Comparison of ENCODE assay signal across 13 cellular contexts in genomic region chr6:166454692-166455515, GRCh38.
DNase-seq lines count a peak whose midpoint lies in the region; ATAC-seq and TF ChIP-seq lines count a peak whose summit lies in the region.
"Had no signal": no experiment of that assay in that cellular context is flagged by ENCODE, and none has a peak within 500 bp of the region (broad histone marks: within the 10 kb centered on the region; RNA-seq: fewer than 3 reads in every experiment).

No MANE protein-coding gene starts in this region.

- no peak overlapping the region for H2BK12ac ChIP-seq in neuronal stem cell (ENCODE audit: low read length)

- H2BK5ac ChIP-seq in neuronal stem cell (ENCODE audit: low read length) = no peak overlapping the region

- DNase-seq in WTC11 (ENCODE audit: low spot score) = no peak
- DNase-seq in neuronal stem cell (ENCODE audit: low spot score) = no peak
- no peak for DNase-seq in hippocampal formation (lab: John Stamatoyannopoulos, UW)
- DNase-seq in stimulated activated naive CD8-positive, alpha-beta T cell treated with anti-CD3 and anti-CD28 coated beads, Interleukin-15, amount 100 ng/mL, for 72 hours = no peak
- no peak for DNase-seq in occipital lobe (lab: John Stamatoyannopoulos, UW)
- DNase-seq in LoVo (ENCODE audit: low spot score) = no peak
- DNase-seq: Caco-2; CD8-positive, alpha-beta memory T cell; DND-41 had no signal

- CTCF ChIA-PET in WTC11 (lab: Charles Lee) = interaction anchor here (0.9 to 1.9 kb wide), 2 partner anchors 10 to 249 kb away, joined by 3 to 8 read pairs; no protein-coding TSS in a partner anchor

- H3K4me1 ChIP-seq in BLaER1 treated with 17β-estradiol and CSF1 and Interleukin-3, amounts not matched to agents 10 nM and 100 nM = peaks cover 0 to 29% (median 24%) of the 10 kb centered on the region in 10 experiments; a peak in 18 of 20 replicates
- H3K4me1 ChIP-seq in neuronal stem cell (ENCODE audit: control insufficient read depth in 2 of 2, insufficient read depth in 1 of 2, low read depth in 1 of 2, low read length in 2 of 2) = no peaks in the 10 kb centered on the region
- H3K4me1 ChIP-seq: Caco-2 had no signal

- H3K9me3 Mint-ChIP-seq in WTC11 = peaks cover 17% of the 10 kb centered on the region
- H3K9me3 Mint-ChIP-seq in stimulated activated naive CD8-positive, alpha-beta T cell treated with anti-CD3 and anti-CD28 coated beads, Interleukin-15, amount 100 ng/mL, for 72 hours = peaks cover 4 to 10% of the 10 kb centered on the region in 2 donors

- H2BK15ac ChIP-seq in neuronal stem cell (ENCODE audit: low read length) = no peak overlapping the region

- peaks cover 22 to 41% (median 36%) of the 10 kb centered on the region in 11 experiments for H3K9me3 ChIP-seq in BLaER1 treated with 17β-estradiol and CSF1 and Interleukin-3, amounts not matched to agents 10 nM and 100 nM (replicated peaks in 1 of 11)
- peaks cover 8 to 22% of the 10 kb centered on the region in 2 donors for H3K9me3 ChIP-seq in neuronal stem cell (replicated peaks in 1 of 2; ENCODE audit: control insufficient read depth in 2 of 2, insufficient read depth in 1 of 2, low read depth in 1 of 2, low read length in 2 of 2)
- H3K9me3 ChIP-seq: Caco-2 had no signal

- H4K91ac ChIP-seq in neuronal stem cell (ENCODE audit: low read depth, low read length, poor library complexity) = no peak overlapping the region

- no peak for TF ChIP-seq CTCF in WTC11 (IDR thresholded peaks at IDR 0.05)

- H3K27ac Mint-ChIP-seq in WTC11 = no peak overlapping the region
- no peak overlapping the region for H3K27ac Mint-ChIP-seq in stimulated activated naive CD8-positive, alpha-beta T cell treated with anti-CD3 and anti-CD28 coated beads, Interleukin-15, amount 100 ng/mL, for 72 hours
- H3K27ac Mint-ChIP-seq: B cell; CD8-positive, alpha-beta memory T cell had no signal

- H3K14ac ChIP-seq in neuronal stem cell (ENCODE audit: low read length) = peak overlapping the region; percentile 47

- no peak overlapping the region for H3K4me3 Mint-ChIP-seq in WTC11
- no peak overlapping the region for H3K4me3 Mint-ChIP-seq in stimulated activated naive CD8-positive, alpha-beta T cell treated with anti-CD3 and anti-CD28 coated beads, Interleukin-15, amount 100 ng/mL, for 72 hours
- H3K4me3 Mint-ChIP-seq: B cell; CD8-positive, alpha-beta memory T cell had no signal

- H3K4me2 ChIP-seq in BLaER1 treated with 17β-estradiol and CSF1 and Interleukin-3, amounts not matched to agents 10 nM and 100 nM = peak overlapping the region; percentile 41 to 87 (median 66)
- H3K4me2 ChIP-seq in neuronal stem cell (ENCODE audit: insufficient read depth, low read length, poor library complexity, severe bottlenecking) = no peak overlapping the region
- H3K4me2 ChIP-seq: KMS-11 had no signal

- H2AK5ac ChIP-seq in neuronal stem cell (ENCODE audit: low read depth, low read length) = no peak overlapping the region

- H2AFZ ChIP-seq in neuronal stem cell (ENCODE audit: low read length) = no peak overlapping the region

- no peak overlapping the region for H3K18ac ChIP-seq in neuronal stem cell (ENCODE audit: low read length)

- 0 out of 20 replicates have a peak overlapping the region, but pooled peaks of 2 of the 10 experiments have one; percentile 8 to 13 for H3K4me3 ChIP-seq in BLaER1 treated with 17β-estradiol and CSF1 and Interleukin-3, amounts not matched to agents 10 nM and 100 nM
- H3K4me3 ChIP-seq in neuronal stem cell (ENCODE audit: low read length in 2 of 2) = no peak overlapping the region

- WGBS in neuronal stem cell (ENCODE audit: extremely low coverage in 2 of 2, insufficient read length in 2 of 2, insufficient replicate concordance in 1 of 2), 2 donors = no CpG with 5 or more reads among the region's 25 CpGs

- H3K27me3 ChIP-seq in BLaER1 treated with 17β-estradiol and CSF1 and Interleukin-3, amounts not matched to agents 10 nM and 100 nM = peaks cover 0 to 13% (median 0%) of the 10 kb centered on the region in 11 experiments; a peak in 4 of 22 replicates
- no peaks in the 10 kb centered on the region for H3K27me3 ChIP-seq in neuronal stem cell (ENCODE audit: control insufficient read depth in 3 of 3, insufficient read depth in 3 of 3, low read depth in 1 of 3, low read length in 3 of 3)

- H3K36me3 ChIP-seq in BLaER1 treated with 17β-estradiol and CSF1 and Interleukin-3, amounts not matched to agents 10 nM and 100 nM = peaks cover 0 to 14% (median 5%) of the 10 kb centered on the region in 11 experiments; a peak in 9 of 22 replicates
- H3K36me3 ChIP-seq in neuronal stem cell (replicated peaks in 1 of 2; ENCODE audit: control insufficient read depth in 2 of 2, insufficient read depth in 2 of 2, low read length in 2 of 2) = peaks cover 7 to 34% of the 10 kb centered on the region in 2 donors

- POLR2A ChIA-PET in WTC11 (lab: Charles Lee) = no interaction called here

- H3K9ac ChIP-seq in BLaER1 treated with 17β-estradiol and CSF1 and Interleukin-3, amounts not matched to agents 10 nM and 100 nM = peak overlapping the region in 3 of 11 experiments; percentile 6 to 12 (median 12); a peak in 3 of 22 replicates
- no peak overlapping the region for H3K9ac ChIP-seq in neuronal stem cell (ENCODE audit: low read depth, low read length, poor library complexity)
- H3K9ac ChIP-seq: KMS-11 had no signal

- no peak for ATAC-seq in WTC11
- no peak for ATAC-seq in stimulated activated naive CD8-positive, alpha-beta T cell treated with anti-CD3 and anti-CD28 coated beads, Interleukin-15, amount 100 ng/mL, for 72 hours
- ATAC-seq: HCT116 had no signal

- no peaks in the 10 kb centered on the region for H3K79me1 ChIP-seq in neuronal stem cell (ENCODE audit: low read depth, low read length)

- H3K36me3 Mint-ChIP-seq in WTC11 = peaks cover 32% of the 10 kb centered on the region

- H3K4ac ChIP-seq in neuronal stem cell (ENCODE audit: low read length) = no peak overlapping the region

- peak overlapping the region; percentile 10 for H3K23ac ChIP-seq in neuronal stem cell (ENCODE audit: low read depth, low read length, poor library complexity)

- H4K8ac ChIP-seq in neuronal stem cell (ENCODE audit: low read depth, low read length) = no peak overlapping the region

- H2BK120ac ChIP-seq in neuronal stem cell (ENCODE audit: low read depth, low read length) = no peak overlapping the region

- no peaks in the 10 kb centered on the region for H4K20me1 ChIP-seq in BLaER1 treated with 17β-estradiol and CSF1 and Interleukin-3, amounts not matched to agents 10 nM and 100 nM

- H3K4me1 Mint-ChIP-seq in WTC11 = no peaks in the 10 kb centered on the region
- peaks cover 4% of the 10 kb centered on the region for H3K4me1 Mint-ChIP-seq in stimulated activated naive CD8-positive, alpha-beta T cell treated with anti-CD3 and anti-CD28 coated beads, Interleukin-15, amount 100 ng/mL, for 72 hours

- H3K27me3 Mint-ChIP-seq in WTC11 (ENCODE audit: low read depth) = no peaks in the 10 kb centered on the region
- no peaks in the 10 kb centered on the region for H3K27me3 Mint-ChIP-seq in stimulated activated naive CD8-positive, alpha-beta T cell treated with anti-CD3 and anti-CD28 coated beads, Interleukin-15, amount 100 ng/mL, for 72 hours
- H3K27me3 Mint-ChIP-seq: B cell; CD8-positive, alpha-beta memory T cell had no signal

- peak overlapping the region in 3 of 11 experiments; percentile 25 to 39 (median 39); a peak in 3 of 22 replicates for H3K27ac ChIP-seq in BLaER1 treated with 17β-estradiol and CSF1 and Interleukin-3, amounts not matched to agents 10 nM and 100 nM
- H3K27ac ChIP-seq in neuronal stem cell (replicated peaks; ENCODE audit: low read length) = no peak overlapping the region
- H3K27ac ChIP-seq: KMS-11 had no signal

TF ChIP-seq in WTC11, 78 proteins besides CTCF, POLR2A, EP300 and RAD21:
- TF ChIP-seq JUN (CRISPR knock-in tag; IDR thresholded peaks at IDR 0.05) (no peak), HMGA2 (CRISPR knock-in tag; IDR thresholded peaks at IDR 0.05) (peak; percentile 96)
